In the genomic region with DNA sequence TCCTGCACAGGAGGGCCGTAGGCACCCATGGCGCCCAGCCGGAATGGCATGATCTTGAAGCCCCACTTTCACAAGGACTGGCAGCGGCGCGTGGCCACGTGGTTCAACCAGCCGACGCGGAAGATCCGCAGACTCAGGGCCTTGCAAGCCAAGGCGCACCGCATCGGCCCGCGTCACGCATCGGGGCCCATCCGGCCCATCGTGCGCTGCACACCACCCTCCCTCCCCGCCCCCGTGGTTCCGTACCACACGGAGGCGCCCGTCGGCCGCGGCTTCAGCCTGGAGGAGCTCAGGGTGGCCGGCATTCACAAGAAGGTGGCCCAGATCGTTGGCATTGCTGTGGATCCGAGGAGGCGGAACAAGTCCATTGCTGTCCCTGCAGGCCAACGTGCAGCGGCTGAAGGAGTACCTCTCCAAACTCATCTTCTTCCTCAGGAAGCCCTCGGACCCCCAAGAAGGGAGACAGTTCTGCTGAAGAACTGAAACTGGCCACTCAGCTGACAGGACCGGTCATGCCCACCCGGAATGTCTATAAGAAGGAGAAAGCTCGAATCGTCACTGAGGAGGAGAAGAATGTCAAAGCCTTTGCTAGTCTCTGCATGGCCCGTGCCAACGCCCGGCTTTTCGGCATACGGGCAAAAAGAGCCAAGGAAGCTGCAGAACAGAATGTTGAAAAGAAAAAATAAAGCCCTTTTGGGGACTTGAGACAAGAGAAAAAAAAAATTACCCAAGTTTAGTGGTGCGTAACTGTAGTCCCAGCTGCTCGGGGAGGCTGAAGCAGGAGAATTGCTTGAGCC, we compare ENCODE assay signal across 10 cellular contexts. TPM values are rescaled to one million over a fixed set of nuclear protein-coding genes. Genes with fewer than 3 reads are reported as not detected.
DNase-seq lines count a peak whose midpoint lies in the region; ATAC-seq and TF ChIP-seq lines count a peak whose summit lies in the region.
"Had no signal": no experiment of that assay in that cellular context is flagged by ENCODE, and none has a peak within 500 bp of the region (broad histone marks: within the 10 kb centered on the region; RNA-seq: fewer than 3 reads in every experiment).

No MANE protein-coding gene starts in this region.

- H4K8ac ChIP-seq in trophoblast cell (ENCODE audit: low read depth, low read length), result no peak overlapping the region

- no peak overlapping the region for H4K91ac ChIP-seq in trophoblast cell (ENCODE audit: low read depth, low read length)

- TF ChIP-seq CTCF in MM.1S (IDR thresholded peaks at IDR 0.05; ENCODE audit: low read length), result peak; percentile 24

- H3K9me2 ChIP-seq in MM.1S (replicated peaks; ENCODE audit: insufficient read depth, low read length), result no peaks in the 10 kb centered on the region

- H3K4me3 ChIP-seq in MM.1S (ENCODE audit: low read length) (peak overlapping the region; percentile 21; the same call in 1 of the 2 replicates), trophoblast cell (ENCODE audit: low read depth, low read length) (no peak overlapping the region)

- no peak overlapping the region for H3K14ac ChIP-seq in trophoblast cell (ENCODE audit: low read length)

- H3K4me1 ChIP-seq in ES-I3 (ENCODE audit: insufficient read depth, low read length) (no peaks in the 10 kb centered on the region; the same call in 1 of the 2 replicates), MM.1S (ENCODE audit: low read length) (no peaks in the 10 kb centered on the region), trophoblast cell (ENCODE audit: control insufficient read depth in 1 of 2, insufficient read depth in 2 of 2, low read length in 2 of 2) (no peaks in the 10 kb centered on the region)

- no peak overlapping the region for H4K12ac ChIP-seq in trophoblast cell (ENCODE audit: low read depth, low read length)

- no peak overlapping the region for H2AK5ac ChIP-seq in trophoblast cell (ENCODE audit: low read length)

- H3F3A ChIP-seq in MM.1S (ENCODE audit: insufficient read depth, low read length), result no peaks in the 10 kb centered on the region

- no peak overlapping the region for H2BK5ac ChIP-seq in trophoblast cell (ENCODE audit: low read depth, low read length, poor library complexity)

- no peak for ATAC-seq in HG03280 (IDR thresholded peaks at IDR 0.05; ENCODE audit: unreplicated experiment)

- WGBS in trophoblast cell (ENCODE audit: extremely low coverage, insufficient coverage, insufficient read length), result no CpG with 5 or more reads among the region's 48 CpGs

- no peaks in the 10 kb centered on the region for H3K79me2 ChIP-seq in MM.1S (ENCODE audit: low read length)
- no peaks in the 10 kb centered on the region for H3K79me2 ChIP-seq in trophoblast cell (ENCODE audit: control insufficient read depth, insufficient read depth, low read length, poor library complexity)

- H4K20me1 ChIP-seq in MM.1S (ENCODE audit: insufficient read depth, low read length), result no peaks in the 10 kb centered on the region

- no peak overlapping the region for H2BK12ac ChIP-seq in trophoblast cell (ENCODE audit: low read length)

- H3K18ac ChIP-seq in trophoblast cell (ENCODE audit: low read length), result no peak overlapping the region

- no peak overlapping the region for H3K4ac ChIP-seq in trophoblast cell (ENCODE audit: low read depth, low read length)

- no peaks in the 10 kb centered on the region for H3K36me3 ChIP-seq in ES-I3 (ENCODE audit: insufficient read depth, low read length)
- H3K36me3 ChIP-seq in MM.1S (replicated peaks; ENCODE audit: insufficient read depth, low read length), result no peaks in the 10 kb centered on the region
- H3K36me3 ChIP-seq in trophoblast cell (ENCODE audit: control insufficient read depth in 1 of 2, insufficient read depth in 2 of 2, low read length in 2 of 2), result no peaks in the 10 kb centered on the region

- H3K9me3 ChIP-seq in ES-I3 (ENCODE audit: control insufficient read depth, insufficient read depth, low read length), result no peaks in the 10 kb centered on the region
- no peaks in the 10 kb centered on the region for H3K9me3 ChIP-seq in MM.1S (replicated peaks; ENCODE audit: insufficient read depth, low read length)
- H3K9me3 ChIP-seq in trophoblast cell (ENCODE audit: insufficient read depth, low read depth, low read length), result peaks cover 2% of the 10 kb centered on the region

- H3K27ac ChIP-seq in MM.1S (ENCODE audit: low read length), result no peak overlapping the region
- H3K27ac ChIP-seq in trophoblast cell (ENCODE audit: low read depth, low read length), result no peak overlapping the region

- no peak overlapping the region for H2BK120ac ChIP-seq in trophoblast cell (ENCODE audit: insufficient read depth, low read length, poor library complexity)

- peak overlapping the region; percentile 5; the same call in 1 of the 2 replicates for H3K4me2 ChIP-seq in MM.1S (ENCODE audit: low read depth, low read length)
- H3K4me2 ChIP-seq in trophoblast cell (ENCODE audit: low read length), result no peak overlapping the region

- no peak overlapping the region for H3K23ac ChIP-seq in trophoblast cell (ENCODE audit: low read length)

- no peak overlapping the region for H2AFZ ChIP-seq in MM.1S (ENCODE audit: low read length)
- H2AFZ ChIP-seq in trophoblast cell (ENCODE audit: insufficient read depth, low read length, poor library complexity), result peak overlapping the region; percentile 10

- H3K9ac ChIP-seq in ES-I3 (ENCODE audit: low read depth, low read length) (peak overlapping the region; percentile 8; the same call in 1 of the 2 replicates), MM.1S (ENCODE audit: low read length) (no peak overlapping the region), trophoblast cell (ENCODE audit: low read length) (no peak overlapping the region)

- DNase-seq in MM.1S (peak; percentile 12), germinal center (ENCODE audit: low spot score) (peak; percentile 53), trophoblast cell (peak in 1 of 2 donors; percentile 27), activated T-cell treated with anti-CD3 and anti-CD28 coated beads for 4 hours (no peak), AG20443 (ENCODE audit: low spot score) (no peak), HT-29 (ENCODE audit: low spot score) (no peak)
- DNase-seq: activated CD4-positive, alpha-beta T cell treated with anti-CD3 and anti-CD28 coated beads, Interleukin-2, amount 10 ng/mL, durations not matched to agents 7 days and 5 days; DMS 273 treated with DMSO at 0.1 percent for 48 hours had no signal

- H3K79me1 ChIP-seq in trophoblast cell (ENCODE audit: low read length), result no peaks in the 10 kb centered on the region

- H3K27me3 ChIP-seq in MM.1S (replicated peaks; ENCODE audit: insufficient read depth, low read length) (peaks cover 21% of the 10 kb centered on the region), trophoblast cell (ENCODE audit: insufficient read depth, low read length) (peaks cover 2% of the 10 kb centered on the region)

RNA-seq across cellular contexts. Expression of gene NCOA5, which starts 9.9 kb away (rescaled TPM):
- 19.1 and 19.7 TPM in 2 replicates for polyA plus RNA-seq in trophoblast cell (2013)
- total RNA-seq in HT-29 (2014; rRNA removed; shearing (Covaris generic)), result 20.3 and 21.0 TPM in 2 replicates

RNA-seq across cellular contexts. Expression of gene CD40, which starts 18.4 kb away (rescaled TPM):
- 4.7 and 5.4 TPM in 2 replicates for polyA plus RNA-seq in trophoblast cell (2013)
- total RNA-seq in HT-29 (2014; rRNA removed; shearing (Covaris generic)), result not detected in 2 replicates

Comparison
In these comparisons a context has a peak if more than half of its experiments do, and no peak if none do; other contexts are left out.
1. DNase-seq: peak in MM.1S (single experiment) and germinal center (single experiment); none in activated T-cell treated with anti-CD3 and anti-CD28 coated beads for 4 hours (single experiment), AG20443 (single experiment) and HT-29 (single experiment).